Comparison of ENCODE assay signal across 29 cellular contexts in the genomic region with DNA sequence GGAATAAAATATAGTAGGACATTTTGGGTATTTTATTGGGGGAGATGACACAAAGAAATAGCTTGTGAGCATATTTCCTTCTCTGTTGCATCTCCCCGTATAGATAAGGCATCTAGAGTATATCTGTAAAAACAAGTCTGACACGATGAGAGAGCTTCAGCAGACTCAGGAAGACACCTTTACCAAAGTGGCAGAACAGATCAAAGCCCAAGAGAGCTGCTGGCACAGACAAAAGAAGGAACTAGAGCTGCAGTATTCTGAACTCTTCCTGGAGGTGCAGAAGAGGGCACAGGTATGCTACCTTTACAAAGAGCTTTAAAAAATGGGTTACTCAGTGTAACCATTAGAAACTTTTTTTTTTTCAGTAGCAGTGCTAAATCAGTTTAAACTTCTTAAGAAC.
"Had no signal": no experiment of that assay in that cellular context is flagged by ENCODE, and none has a peak within 500 bp of the region (broad histone marks: within the 10 kb centered on the region; RNA-seq: fewer than 3 reads in every experiment).

No MANE protein-coding gene starts in this region.

- H3K36me3 ChIP-seq: neural progenitor cell, ovary, right lobe of liver, sigmoid colon, suprapubic skin, tibial artery, transverse colon, upper lobe of right lung, uterus had no signal

- H3K9me3 ChIP-seq: ovary, psoas muscle, right lobe of liver, sigmoid colon, suprapubic skin, testis, tibial artery, transverse colon, upper lobe of right lung, uterus had no signal

- DNase-seq: natural killer cell; occipital lobe; ovary; posterior cingulate gyrus; psoas muscle; right cardiac atrium; right lobe of liver; sigmoid colon; small intestine; stimulated activated CD4-positive, alpha-beta T cell treated with anti-CD3 and anti-CD28 coated beads, Interleukin-15, amount 100 ng/mL, for 24 hours; stimulated activated CD4-positive, alpha-beta T cell treated with anti-CD3 and anti-CD28 coated beads, Interleukin-2, amount 100 ng/mL, for 24 hours; stimulated activated CD4-positive, alpha-beta T cell treated with anti-CD3 and anti-CD28 coated beads, Interleukin-2, amount 100 ng/mL, for 48 hours; stimulated activated CD4-positive, alpha-beta T cell treated with anti-CD3 and anti-CD28 coated beads, Interleukin-4, amount 100 ng/mL, for 24 hours; stimulated activated naive B cell treated with anti-CD40 and anti-IgM and Interleukin-4, amounts not matched to agents 10 μg/mL and 1 μg/mL and 100 μg/mL, for 72 hours; stimulated activated naive CD4-positive, alpha-beta T cell treated with Interleukin-2 at 50 U/mL for 16 hours; substantia nigra; testis; tibial artery; transverse colon; upper lobe of right lung; uterus had no signal

- H3K4me1 ChIP-seq: neural progenitor cell, parathyroid adenoma, psoas muscle, right lobe of liver, testis, tibial artery, transverse colon, upper lobe of right lung, uterus had no signal

- H3K4me2 ChIP-seq: neural progenitor cell had no signal

- H3K4me3 ChIP-seq: neural progenitor cell, ovary, psoas muscle, right lobe of liver, sigmoid colon, suprapubic skin, testis, tibial artery, transverse colon, upper lobe of right lung, uterus had no signal

- H3K27ac Mint-ChIP-seq: natural killer cell; nephron; neural progenitor cell; progenitor cell of endocrine pancreas; stimulated activated effector memory CD8-positive, alpha-beta T cell treated with anti-CD3 and anti-CD28 coated beads, Interleukin-12 subunit alpha, Interleukin-12 subunit beta, amount 100 ng/mL, for 72 hours; stimulated activated naive B cell treated with anti-CD40 and anti-IgM and Interleukin-4, amounts not matched to agents 10 μg/mL and 1 μg/mL and 100 μg/mL, for 72 hours; stimulated activated naive CD8-positive, alpha-beta T cell treated with anti-CD3 and anti-CD28 coated beads, Interleukin-15, Interleukin-2, amounts not matched to agents 100 ng/mL and 50 ng/mL, for 24 hours; type B pancreatic cell had no signal

- H3K36me3 Mint-ChIP-seq: natural killer cell; neural progenitor cell; stimulated activated effector memory CD8-positive, alpha-beta T cell treated with anti-CD3 and anti-CD28 coated beads, Interleukin-12 subunit alpha, Interleukin-12 subunit beta, amount 100 ng/mL, for 72 hours; stimulated activated naive B cell treated with anti-CD40 and anti-IgM and Interleukin-4, amounts not matched to agents 10 μg/mL and 1 μg/mL and 100 μg/mL, for 72 hours; type B pancreatic cell had no signal

- H3K27ac ChIP-seq: neural progenitor cell, ovary, parathyroid adenoma, psoas muscle, right lobe of liver, sigmoid colon, suprapubic skin, testis, tibial artery, transverse colon, upper lobe of right lung, uterus had no signal

- H3K27me3 ChIP-seq: neural progenitor cell, ovary, right lobe of liver, sigmoid colon, suprapubic skin, testis, tibial artery, transverse colon, upper lobe of right lung, uterus had no signal

- H3K9ac ChIP-seq: neural progenitor cell, parathyroid adenoma had no signal

- ATAC-seq: natural killer cell; psoas muscle; right cardiac atrium; right lobe of liver; stimulated activated effector memory CD8-positive, alpha-beta T cell treated with anti-CD3 and anti-CD28 coated beads, Interleukin-12 subunit alpha, Interleukin-12 subunit beta, amount 100 ng/mL, for 72 hours; stimulated activated naive B cell treated with anti-CD40 and anti-IgM and Interleukin-4, amounts not matched to agents 10 μg/mL and 1 μg/mL and 100 μg/mL, for 72 hours; upper lobe of right lung had no signal

- H3K9me3 Mint-ChIP-seq: nephron; neural progenitor cell; stimulated activated effector memory CD8-positive, alpha-beta T cell treated with anti-CD3 and anti-CD28 coated beads, Interleukin-12 subunit alpha, Interleukin-12 subunit beta, amount 100 ng/mL, for 72 hours; stimulated activated naive B cell treated with anti-CD40 and anti-IgM and Interleukin-4, amounts not matched to agents 10 μg/mL and 1 μg/mL and 100 μg/mL, for 72 hours; stimulated activated naive CD8-positive, alpha-beta T cell treated with anti-CD3 and anti-CD28 coated beads, Interleukin-15, Interleukin-2, amounts not matched to agents 100 ng/mL and 50 ng/mL, for 24 hours had no signal

- H3K4me3 Mint-ChIP-seq: natural killer cell; nephron; neural progenitor cell; stimulated activated effector memory CD8-positive, alpha-beta T cell treated with anti-CD3 and anti-CD28 coated beads, Interleukin-12 subunit alpha, Interleukin-12 subunit beta, amount 100 ng/mL, for 72 hours; stimulated activated naive B cell treated with anti-CD40 and anti-IgM and Interleukin-4, amounts not matched to agents 10 μg/mL and 1 μg/mL and 100 μg/mL, for 72 hours; stimulated activated naive CD8-positive, alpha-beta T cell treated with anti-CD3 and anti-CD28 coated beads, Interleukin-15, Interleukin-2, amounts not matched to agents 100 ng/mL and 50 ng/mL, for 24 hours; type B pancreatic cell had no signal

- H3K4me1 Mint-ChIP-seq: natural killer cell; stimulated activated effector memory CD8-positive, alpha-beta T cell treated with anti-CD3 and anti-CD28 coated beads, Interleukin-12 subunit alpha, Interleukin-12 subunit beta, amount 100 ng/mL, for 72 hours; stimulated activated naive B cell treated with anti-CD40 and anti-IgM and Interleukin-4, amounts not matched to agents 10 μg/mL and 1 μg/mL and 100 μg/mL, for 72 hours had no signal

- H3K79me2 ChIP-seq: parathyroid adenoma had no signal

- H2AFZ ChIP-seq: neural progenitor cell, parathyroid adenoma had no signal

- H3K27me3 Mint-ChIP-seq: progenitor cell of endocrine pancreas; stimulated activated naive B cell treated with anti-CD40 and anti-IgM and Interleukin-4, amounts not matched to agents 10 μg/mL and 1 μg/mL and 100 μg/mL, for 72 hours; stimulated activated naive CD8-positive, alpha-beta T cell treated with anti-CD3 and anti-CD28 coated beads, Interleukin-15, Interleukin-2, amounts not matched to agents 100 ng/mL and 50 ng/mL, for 24 hours; type B pancreatic cell had no signal
